Comparison of ENCODE assay signal across 11 cellular contexts in the genomic region with DNA sequence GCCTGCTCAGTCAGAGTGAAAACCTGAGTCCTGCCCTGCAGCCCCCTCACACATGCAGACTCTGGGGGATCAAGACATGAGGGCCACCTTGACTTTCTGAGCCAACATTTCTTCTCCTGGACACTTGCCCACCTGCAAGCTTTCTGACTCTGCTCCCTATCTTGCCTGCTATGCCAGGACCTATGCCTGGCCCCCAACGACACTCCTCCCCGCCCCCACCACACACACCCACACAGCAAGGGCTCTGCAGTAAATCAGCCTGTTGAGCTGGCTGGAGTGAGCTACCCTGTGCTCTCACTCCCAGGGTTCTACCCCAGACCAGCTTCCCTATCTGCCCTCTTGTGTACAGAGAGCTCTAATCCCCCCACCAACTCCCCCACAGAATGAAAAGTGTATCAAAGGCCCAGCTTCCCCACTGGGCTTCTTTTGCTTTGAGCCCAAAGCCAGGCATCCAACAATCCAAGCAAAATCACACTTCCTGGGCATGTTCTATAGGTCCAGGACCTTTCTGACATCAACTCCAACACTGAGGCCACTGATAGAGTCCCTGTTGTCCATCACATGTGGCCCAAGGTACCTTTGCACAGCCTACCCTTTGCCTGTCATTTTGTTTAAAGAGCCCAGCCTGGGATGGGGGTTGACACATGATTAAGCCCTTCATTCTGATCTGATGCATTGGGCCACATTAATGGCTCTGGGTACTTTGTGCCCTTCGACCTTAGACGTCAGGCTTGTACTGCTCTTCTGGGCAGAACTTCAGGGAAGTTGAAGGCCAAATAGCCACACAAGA. TPM values are rescaled to one million over a fixed set of nuclear protein-coding genes. Genes with fewer than 3 reads are reported as not detected.
DNase-seq lines count a peak whose midpoint lies in the region; ATAC-seq, FAIRE-seq and TF ChIP-seq lines count a peak whose summit lies in the region.
"Had no signal": no experiment of that assay in that cellular context is flagged by ENCODE, and none has a peak within 500 bp of the region (broad histone marks: within the 10 kb centered on the region; RNA-seq: fewer than 3 reads in every experiment).

No MANE protein-coding gene starts in this region.

- no peak for TF ChIP-seq EP300 in Ishikawa (IDR thresholded peaks at IDR 0.05; ENCODE audit: borderline replicate concordance)
- TF ChIP-seq EP300 in K562 (IDR thresholded peaks at IDR 0.05; ENCODE audit: low read length): no peak
- TF ChIP-seq EP300 in stomach (IDR thresholded peaks at IDR 0.05): no peak

- TF ChIP-seq RAD21 in Ishikawa (IDR thresholded peaks at IDR 0.05; ENCODE audit: low read depth) (no peak), K562 (CRISPR knock-in tag; conservative IDR thresholded peaks at IDR 0.05 in 1 of 2, IDR thresholded peaks at IDR 0.05 in 1 of 2) (no peak)

- FAIRE-seq in K562 (lab: Jason Lieb, UNC): peak; percentile 74

- ATAC-seq in K562 (peak; percentile 19; the same call in 2 of the 3 replicates), HG03095 (IDR thresholded peaks at IDR 0.05; ENCODE audit: unreplicated experiment) (no peak), HG03045 (IDR thresholded peaks at IDR 0.05; ENCODE audit: unreplicated experiment) (no peak), GM21526 (IDR thresholded peaks at IDR 0.05; ENCODE audit: low FRiP score, unreplicated experiment) (no peak)
- ATAC-seq: Panc1 had no signal

- in situ Hi-C loops in K562 (cut with MboI): no loop called here

- H4K20me1 ChIP-seq in K562 (replicated peaks; ENCODE audit: control insufficient read depth, insufficient read depth, low read length): 0 out of 2 replicates have a peak, but pooled peaks cover 2% of the 10 kb centered on the region

- H3K27ac ChIP-seq in K562 (ENCODE audit: extremely low read depth, low read depth, low read length): no peak overlapping the region; the same call in 2 of the 3 replicates
- peak overlapping the region in 4 of 5 donors; percentile 72 to 97 (median 88) for H3K27ac ChIP-seq in stomach

- H3K9me1 ChIP-seq in K562 (ENCODE audit: control insufficient read depth, insufficient read depth, low read length): no peaks in the 10 kb centered on the region

- H3K27me3 ChIP-seq in K562 (ENCODE audit: control insufficient read depth in 2 of 2, insufficient read depth in 2 of 2, low read length in 2 of 2) (no peaks in the 10 kb centered on the region), stomach (no peaks in the 10 kb centered on the region)

- POLR2A ChIA-PET in K562 (lab: Yijun Ruan, JAX): interaction anchor here (0.6 to 1.7 kb wide), 8 partner anchors 14 to 196 kb away, joined by 3 to 7 read pairs (median 4); partner anchors contain the start of gene SLC22A4

- TF ChIP-seq CTCF in K562 (IDR thresholded peaks at IDR 0.05 in 2 of 3, conservative IDR thresholded peaks at IDR 0.05 in 1 of 3; ENCODE audit: insufficient read depth in 2 of 3, low read depth in 1 of 3, low read length in 3 of 3) (no peak), stomach (IDR thresholded peaks at IDR 0.05) (no peak)

- TF ChIP-seq POLR2A in K562 (conservative IDR thresholded peaks at IDR 0.05) (no peak), stomach (IDR thresholded peaks at IDR 0.05) (no peak)

- H3K4me1 ChIP-seq in K562 (replicated peaks in 1 of 2; ENCODE audit: control insufficient read depth in 2 of 2, insufficient read depth in 2 of 2, low read length in 2 of 2) (peaks cover 32 to 46% of the 10 kb centered on the region in 2 experiments), stomach (peaks cover 30 to 86% (median 53%) of the 10 kb centered on the region in 4 donors)

- H3K36me3 ChIP-seq in K562 (ENCODE audit: control insufficient read depth, insufficient read depth, low read length): peaks cover 25% of the 10 kb centered on the region; the same call in 2 of the 3 replicates
- H3K36me3 ChIP-seq in stomach: peaks cover 0 to 37% (median 12%) of the 10 kb centered on the region in 4 donors

- 88% methylated on average over 2 of the region's 4 CpGs for WGBS in K562 (ENCODE audit: insufficient coverage, low coverage, missing lambda C conversion rate)
- WGBS in stomach, 5 donors: 66 to 73% (median 68%) methylated on average over 4 of the region's 4 CpGs

- H3K9ac ChIP-seq in K562 (ENCODE audit: insufficient read depth in 1 of 2, low read depth in 2 of 2, low read length in 2 of 2): no peak overlapping the region

- H2AFZ ChIP-seq in K562 (ENCODE audit: low read depth, low read length): no peak overlapping the region

- H3K4me2 ChIP-seq in K562 (ENCODE audit: insufficient read depth, low read length): no peak overlapping the region

- no peak overlapping the region for H3K4me3 ChIP-seq in K562
- H3K4me3 ChIP-seq in stomach: no peak overlapping the region

- CTCF ChIA-PET in K562 (lab: Yijun Ruan, JAX; ENCODE audit: low intra/inter-chr PET ratio): no interaction called here

- intact Hi-C loops in K562 (cut with micrococcal nuclease): no loop called here
- intact Hi-C loops in stomach (cut with DNase I; ENCODE audit: low total_unique reads): no loop called here

- peaks cover 13% of the 10 kb centered on the region for H3K79me2 ChIP-seq in K562 (ENCODE audit: control insufficient read depth, insufficient read depth, low read length)

- no TSS peak for BruUV-seq in K562 (replicated peaks; lab: Mats Ljungman, UMichigan)

- H3K9me3 ChIP-seq in K562 (replicated peaks; ENCODE audit: control insufficient read depth, insufficient read depth, low read depth, low read length): no peaks in the 10 kb centered on the region
- H3K9me3 ChIP-seq in stomach: no peaks in the 10 kb centered on the region

- DNase-seq in K562 (ENCODE audit: extremely low read depth in 1 of 4, low spot score in 3 of 4): peak in 2 of 4 experiments; percentile 31 to 52
- DNase-seq in mesenteric fat pad (ENCODE audit: low spot score): peak; percentile 80
- no peak for DNase-seq in stomach
- no peak for DNase-seq in NCI-H128 (lab: John Stamatoyannopoulos, UW; ENCODE audit: unreplicated experiment)
- DNase-seq: amygdala, NCI-H1694 had no signal

RNA-seq across cellular contexts. Expression of gene PDLIM4, which starts 7.2 kb away (rescaled TPM):
- 15.3 and 55.6 TPM in 2 replicates for total RNA-seq in K562 (2011; cell fraction: chromatin; rRNA removed; ENCODE audit: low replicate concordance)
- 40.3 and 43.7 TPM in 2 replicates for total RNA-seq in K562 (2011; cell fraction: nucleolus; rRNA removed)
- total RNA-seq in K562 (2011; cell fraction: nucleoplasm; rRNA removed): 22.2 and 23.8 TPM in 2 replicates
- total RNA-seq in K562 (2014; rRNA removed): 13.1 and 22.8 TPM in 2 replicates
- total RNA-seq in K562 (2014; rRNA removed; fragmentation: Illumina TruSeq; extraction: Trizol): 3.5 and 4.5 TPM in 2 replicates
- 12.1 and 12.3 TPM in 2 replicates for total RNA-seq in K562 (2015; rRNA removed; fragmentation: Illumina TruSeq; extraction: Trizol)
- 31.5 and 32.8 TPM in 2 replicates for total RNA-seq in K562 (2021)
- 13.6 and 17.2 TPM in 2 replicates for polyA plus RNA-seq in K562 (2011; rRNA removed)
- polyA plus RNA-seq in K562 (2011; cell fraction: cytosol; rRNA removed): 29.6 and 178 TPM in 2 replicates
- 34.4 and 101 TPM in 2 replicates for polyA plus RNA-seq in K562 (2011; cell fraction: nucleus; rRNA removed)
- polyA plus RNA-seq in K562 (2012): 25.0 and 31.0 TPM in 2 replicates
- 28.9 and 44.6 TPM in 2 replicates for polyA plus RNA-seq in K562 (2014; fragmentation: Illumina TruSeq; extraction: Trizol)
- polyA plus RNA-seq in K562 (2014; fragmentation: Nextera tagmentation; extraction: Ambion mirVana): under 1 TPM; 0.28 to 0.73 TPM
- polyA plus RNA-seq in K562 (2014; rRNA removed): 14.0 and 21.3 TPM in 2 replicates
- 3.7 and 7.8 TPM in 2 replicates for polyA minus RNA-seq in K562 (2011; rRNA and poly(A)+ RNA removed)
- 29.4 and 30.8 TPM in 2 replicates for polyA minus RNA-seq in K562 (2011; cell fraction: cytosol; rRNA and poly(A)+ RNA removed)
- 19.0 and 26.5 TPM in 2 replicates for polyA minus RNA-seq in K562 (2011; cell fraction: nucleus; rRNA and poly(A)+ RNA removed)
- total RNA-seq in mesenteric fat pad: 23.1 TPM
- total RNA-seq in stomach: 10 to 100 TPM in 4 of 5 donors, not detected in 1; 13.9 to 37.8 (median 25.4) TPM
- 10 to 100 TPM; 11.2 to 52.4 (median 16.1) TPM for polyA plus RNA-seq in stomach

RNA-seq across cellular contexts. Expression of gene SLC22A4, which starts 29.5 kb away (rescaled TPM):
- 10.8 and 13.1 TPM in 2 replicates for total RNA-seq in K562 (2011; cell fraction: chromatin; rRNA removed; ENCODE audit: low replicate concordance)
- total RNA-seq in K562 (2011; cell fraction: nucleolus; rRNA removed): 15.8 and 21.3 TPM in 2 replicates
- 10.2 and 12.6 TPM in 2 replicates for total RNA-seq in K562 (2011; cell fraction: nucleoplasm; rRNA removed)
- 6.5 and 7.9 TPM in 2 replicates for total RNA-seq in K562 (2014; rRNA removed)
- total RNA-seq in K562 (2014; rRNA removed; fragmentation: Illumina TruSeq; extraction: Trizol): 5.7 and 6.2 TPM in 2 replicates
- 4.5 and 4.8 TPM in 2 replicates for total RNA-seq in K562 (2015; rRNA removed; fragmentation: Illumina TruSeq; extraction: Trizol)
- total RNA-seq in K562 (2021): 7.6 and 9.6 TPM in 2 replicates
- polyA plus RNA-seq in K562 (2011; rRNA removed): 5.2 and 9.5 TPM in 2 replicates
- 3.8 and 8.4 TPM in 2 replicates for polyA plus RNA-seq in K562 (2011; cell fraction: cytosol; rRNA removed)
- 9.1 and 22.6 TPM in 2 replicates for polyA plus RNA-seq in K562 (2011; cell fraction: nucleus; rRNA removed)
- 1.1 and 2.8 TPM in 2 replicates for polyA plus RNA-seq in K562 (2012)
- 5.8 and 6.1 TPM in 2 replicates for polyA plus RNA-seq in K562 (2014; fragmentation: Illumina TruSeq; extraction: Trizol)
- 1 to 10 TPM; 2.7 to 2.9 TPM for polyA plus RNA-seq in K562 (2014; fragmentation: Nextera tagmentation; extraction: Ambion mirVana)
- polyA plus RNA-seq in K562 (2014; rRNA removed): 6.0 and 7.0 TPM in 2 replicates
- 4.2 and 9.2 TPM in 2 replicates for polyA minus RNA-seq in K562 (2011; rRNA and poly(A)+ RNA removed)
- 4.4 and 7.5 TPM in 2 replicates for polyA minus RNA-seq in K562 (2011; cell fraction: cytosol; rRNA and poly(A)+ RNA removed)
- polyA minus RNA-seq in K562 (2011; cell fraction: nucleus; rRNA and poly(A)+ RNA removed): 7.0 and 13.3 TPM in 2 replicates
- 5.4 TPM for total RNA-seq in mesenteric fat pad
- total RNA-seq in stomach: 10 to 100 TPM in 1 of 5 donors, 1 to 10 TPM in 1, under 1 TPM in 1, not detected in 2; 0.37 to 24.5 (median 6.1) TPM
- under 1 TPM; 0.31 to 0.61 (median 0.45) TPM for polyA plus RNA-seq in stomach

RNA-seq across cellular contexts. Expression of gene P4HA2, which starts 37.1 kb away (rescaled TPM):
- 85.5 and 109 TPM in 2 replicates for total RNA-seq in K562 (2011; cell fraction: chromatin; rRNA removed; ENCODE audit: low replicate concordance)
- 93.4 and 102 TPM in 2 replicates for total RNA-seq in K562 (2011; cell fraction: nucleolus; rRNA removed)
- total RNA-seq in K562 (2011; cell fraction: nucleoplasm; rRNA removed): 98.7 and 106 TPM in 2 replicates
- total RNA-seq in K562 (2014; rRNA removed) (11.9 and 12.1 TPM in 2 replicates), K562 (2014; rRNA removed; fragmentation: Illumina TruSeq; extraction: Trizol) (11.6 and 12.7 TPM in 2 replicates), K562 (2015; rRNA removed; fragmentation: Illumina TruSeq; extraction: Trizol) (11.2 and 11.4 TPM in 2 replicates), K562 (2021) (14.2 and 14.3 TPM in 2 replicates), mesenteric fat pad (15.7 TPM), stomach (100 to 1,000 TPM in 1 of 5 donors, 10 to 100 TPM in 4; 18.7 to 109 (median 37.9) TPM)
- polyA plus RNA-seq in K562 (2011; rRNA removed) (50.0 and 59.7 TPM in 2 replicates), K562 (2014; fragmentation: Illumina TruSeq; extraction: Trizol) (10.7 and 12.5 TPM in 2 replicates), K562 (2014; fragmentation: Nextera tagmentation; extraction: Ambion mirVana) (10 to 100 TPM; 17.9 to 29.2 TPM), K562 (2014; rRNA removed) (9.6 and 10.7 TPM in 2 replicates), stomach (10 to 100 TPM in 2 of 3 donors, 1 to 10 TPM in 1; 9.0 to 21.2 (median 20.4) TPM)
- polyA plus RNA-seq in K562 (2011; cell fraction: cytosol; rRNA removed): 34.9 and 51.8 TPM in 2 replicates
- 59.8 and 76.7 TPM in 2 replicates for polyA plus RNA-seq in K562 (2011; cell fraction: nucleus; rRNA removed)
- polyA plus RNA-seq in K562 (2012): 20.8 and 31.5 TPM in 2 replicates
- 50.0 and 59.9 TPM in 2 replicates for polyA minus RNA-seq in K562 (2011; rRNA and poly(A)+ RNA removed)
- 21.2 and 21.5 TPM in 2 replicates for polyA minus RNA-seq in K562 (2011; cell fraction: cytosol; rRNA and poly(A)+ RNA removed)
- 18.2 and 27.4 TPM in 2 replicates for polyA minus RNA-seq in K562 (2011; cell fraction: nucleus; rRNA and poly(A)+ RNA removed)
